Comparison of ENCODE assay signal across 21 cellular contexts in genomic region chr1:183936791-183937190, GRCh38.
"Had no signal": no experiment of that assay in that cellular context is flagged by ENCODE, and none has a peak within 500 bp of the region (broad histone marks: within the 10 kb centered on the region; RNA-seq: fewer than 3 reads in every experiment).

No MANE protein-coding gene starts in this region.

- H3K79me2 ChIP-seq: parathyroid adenoma had no signal

- H3K27ac Mint-ChIP-seq: dendritic cell treated with granulocyte-macrophage colony-stimulating factor and Interleukin-4, amounts not matched to agents 40 ng/mL and 50 ng/mL, for 4 days; stimulated activated memory B cell treated with anti-CD40 and anti-IgM and Interleukin-4, amounts not matched to agents 10 μg/mL and 1 μg/mL and 100 μg/mL, for 72 hours; stimulated activated naive CD8-positive, alpha-beta T cell treated with anti-CD3 and anti-CD28 coated beads, Interleukin-15, Interleukin-2, amounts not matched to agents 100 ng/mL and 50 ng/mL, for 24 hours had no signal

- H3K27me3 ChIP-seq: cardiac muscle cell, gastrocnemius medialis, heart right ventricle, left lung, right lobe of liver had no signal

- H3K36me3 Mint-ChIP-seq: naive thymus-derived CD8-positive, alpha-beta T cell; stimulated activated memory B cell treated with anti-CD40 and anti-IgM and Interleukin-4, amounts not matched to agents 10 μg/mL and 1 μg/mL and 100 μg/mL, for 72 hours had no signal

- H3K9me3 Mint-ChIP-seq: dendritic cell treated with granulocyte-macrophage colony-stimulating factor and Interleukin-4, amounts not matched to agents 40 ng/mL and 50 ng/mL, for 4 days; naive thymus-derived CD8-positive, alpha-beta T cell; stimulated activated memory B cell treated with anti-CD40 and anti-IgM and Interleukin-4, amounts not matched to agents 10 μg/mL and 1 μg/mL and 100 μg/mL, for 72 hours; stimulated activated naive CD8-positive, alpha-beta T cell treated with anti-CD3 and anti-CD28 coated beads, Interleukin-15, Interleukin-2, amounts not matched to agents 100 ng/mL and 50 ng/mL, for 24 hours had no signal

- H3K4me1 ChIP-seq: left lung, parathyroid adenoma, right lobe of liver had no signal

- ATAC-seq: esophagus mucosa; gastrocnemius medialis; heart right ventricle; left lung; naive thymus-derived CD8-positive, alpha-beta T cell; psoas muscle; right lobe of liver; stimulated activated memory B cell treated with anti-CD40 and anti-IgM and Interleukin-4, amounts not matched to agents 10 μg/mL and 1 μg/mL and 100 μg/mL, for 72 hours had no signal

- H3K4me3 Mint-ChIP-seq: dendritic cell treated with granulocyte-macrophage colony-stimulating factor and Interleukin-4, amounts not matched to agents 40 ng/mL and 50 ng/mL, for 4 days; naive thymus-derived CD8-positive, alpha-beta T cell; stimulated activated memory B cell treated with anti-CD40 and anti-IgM and Interleukin-4, amounts not matched to agents 10 μg/mL and 1 μg/mL and 100 μg/mL, for 72 hours; stimulated activated naive CD8-positive, alpha-beta T cell treated with anti-CD3 and anti-CD28 coated beads, Interleukin-15, Interleukin-2, amounts not matched to agents 100 ng/mL and 50 ng/mL, for 24 hours had no signal

- H2AFZ ChIP-seq: parathyroid adenoma had no signal

- H3K4me3 ChIP-seq: cardiac muscle cell, gastrocnemius medialis, heart right ventricle, left lung, lung, psoas muscle, right lobe of liver, thoracic aorta had no signal

- DNase-seq: effector CD4-positive, alpha-beta T cell; gastrocnemius medialis; heart right ventricle; hypothalamus; islet precursor cell; left lung; naive thymus-derived CD8-positive, alpha-beta T cell; psoas muscle; retina; right lobe of liver; stimulated activated CD4-positive, alpha-beta T cell treated with anti-CD3 and anti-CD28 coated beads, Interleukin-4, amount 100 ng/mL, for 1 hour; stimulated activated CD8-positive, alpha-beta memory T cell treated with anti-CD3 and anti-CD28 coated beads, Interleukin-4, amount 100 ng/mL, for 48 hours; trophoblast cell had no signal

- H3K9ac ChIP-seq: parathyroid adenoma had no signal

- H3K9me3 ChIP-seq: gastrocnemius medialis, heart right ventricle, left lung, psoas muscle, right lobe of liver, thoracic aorta had no signal

- H3K27ac ChIP-seq: cardiac muscle cell, left lung, parathyroid adenoma, psoas muscle, right lobe of liver, thoracic aorta had no signal

- H3K36me3 ChIP-seq: gastrocnemius medialis, left lung, right lobe of liver, thoracic aorta had no signal

- H3K27me3 Mint-ChIP-seq: dendritic cell treated with granulocyte-macrophage colony-stimulating factor and Interleukin-4, amounts not matched to agents 40 ng/mL and 50 ng/mL, for 4 days; stimulated activated naive CD8-positive, alpha-beta T cell treated with anti-CD3 and anti-CD28 coated beads, Interleukin-15, Interleukin-2, amounts not matched to agents 100 ng/mL and 50 ng/mL, for 24 hours had no signal
